In the genomic region with DNA sequence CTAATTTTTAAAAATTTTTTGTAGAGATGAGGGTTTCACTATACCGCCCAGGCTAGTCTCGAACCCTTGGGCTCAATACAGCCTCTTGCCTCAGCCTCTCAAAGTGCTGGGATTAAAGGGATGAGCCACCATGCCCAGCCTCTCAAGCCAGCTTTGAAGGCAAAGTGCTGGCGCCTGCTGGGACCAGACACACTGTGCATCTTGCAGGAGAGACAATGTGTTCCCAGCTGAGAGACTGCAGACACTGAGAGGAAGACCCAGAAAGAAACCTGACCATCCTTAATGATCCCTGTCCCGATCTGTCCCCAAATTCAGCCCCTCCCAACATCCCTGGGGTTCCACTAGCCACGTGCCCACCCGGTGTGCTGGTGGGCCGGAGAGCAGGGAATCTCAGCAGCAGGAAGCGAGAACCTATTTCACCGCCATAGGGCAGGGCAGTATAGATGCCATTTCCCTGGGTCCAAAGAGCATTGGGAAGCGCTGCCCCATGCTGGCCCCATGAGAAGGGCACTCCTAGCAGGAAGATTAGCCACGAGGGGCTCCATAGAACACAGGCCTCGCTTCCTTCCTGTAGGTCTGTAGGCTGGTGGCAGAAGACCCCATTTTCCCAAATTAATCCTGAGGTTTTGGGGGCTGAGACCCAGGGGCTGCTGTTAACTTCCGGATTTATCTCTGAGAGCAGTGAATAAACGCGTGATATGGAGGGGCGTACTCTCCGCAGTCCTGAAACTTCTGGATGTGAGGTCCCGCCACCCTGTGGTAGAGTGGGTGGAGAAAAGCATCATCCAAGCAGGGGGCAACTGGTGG, we compare ENCODE assay signal across 8 cellular contexts. TPM values are rescaled to one million over a fixed set of nuclear protein-coding genes. Genes with fewer than 3 reads are reported as not detected.
DNase-seq lines count a peak whose midpoint lies in the region; ATAC-seq and TF ChIP-seq lines count a peak whose summit lies in the region.

No MANE protein-coding gene starts in this region.

- ATAC-seq in GM21717 (IDR thresholded peaks at IDR 0.05; ENCODE audit: unreplicated experiment) (peak; percentile 10), gastrocnemius medialis (no peak), HG02852 (IDR thresholded peaks at IDR 0.05; ENCODE audit: unreplicated experiment) (no peak), GM18505 (IDR thresholded peaks at IDR 0.05; ENCODE audit: unreplicated experiment) (no peak)

- intact Hi-C loops in gastrocnemius medialis (cut with DNase I; ENCODE audit: low total_unique reads): loop anchor here (5.0 to 10.0 kb wide), 3 partner anchors 60 to 498 kb away; a partner anchor contains a TSS

- no peaks in the 10 kb centered on the region for H3K9me3 ChIP-seq in SJCRH30 (replicated peaks)
- H3K9me3 ChIP-seq in gastrocnemius medialis: no peaks in the 10 kb centered on the region

- peak overlapping the region; percentile 96 for H3K4me3 ChIP-seq in SJCRH30
- peak overlapping the region; percentile 91 for H3K4me3 ChIP-seq in fibroblast of villous mesenchyme (ENCODE audit: low read depth, low read length)
- H3K4me3 ChIP-seq in gastrocnemius medialis: peak overlapping the region; percentile 69 to 96 (median 88)

- H3K4me1 ChIP-seq in SJCRH30 (no peaks in the 10 kb centered on the region), gastrocnemius medialis (peaks cover 18 to 23% of the 10 kb centered on the region in 2 donors)

- in situ Hi-C loops in gastrocnemius medialis (cut with MboI; ENCODE audit: low sequenced_read_pairs in 4 of 4): no loop called here

- TF ChIP-seq CTCF in fibroblast of villous mesenchyme (IDR thresholded peaks at IDR 0.05; ENCODE audit: insufficient read depth, low read depth, low read length): peak; percentile 18
- TF ChIP-seq CTCF in gastrocnemius medialis (IDR thresholded peaks at IDR 0.05 in 4 of 5, conservative IDR thresholded peaks at IDR 0.05 in 1 of 5): peak in 1 of 5 experiments; percentile 7

- peaks cover 27% of the 10 kb centered on the region for H3K36me3 ChIP-seq in SJCRH30
- H3K36me3 ChIP-seq in gastrocnemius medialis: peaks cover 0 to 33% of the 10 kb centered on the region in 2 donors

- DNase-seq in SJCRH30 (no peak), fibroblast of villous mesenchyme (ENCODE audit: low read depth) (no peak), gastrocnemius medialis (no peak), NOMO-1 treated with dmso at 0.1 percent for 144 hours (lab: John Stamatoyannopoulos, UW; ENCODE audit: unreplicated experiment) (no peak), NCI-H446 (lab: John Stamatoyannopoulos, UW) (no peak)

- TF ChIP-seq POLR2A in gastrocnemius medialis (IDR thresholded peaks at IDR 0.05) (no peak), GM18505 (IDR thresholded peaks at IDR 0.05; ENCODE audit: borderline replicate concordance, extremely low read depth, insufficient read depth, insufficient read length) (no peak)

- H3K27me3 ChIP-seq in SJCRH30 (no peaks in the 10 kb centered on the region), gastrocnemius medialis (no peaks in the 10 kb centered on the region)

- H3K27ac ChIP-seq in SJCRH30 (peak overlapping the region; percentile 95), gastrocnemius medialis (peak overlapping the region; percentile 90 to 98 (median 95))

RNA-seq across cellular contexts. Expression of a gene that starts 1.0 kb away (rescaled TPM):
- total RNA-seq in SJCRH30 (2014; rRNA removed; shearing (Covaris generic)): 20.1 and 21.3 TPM in 2 replicates
- 10.4 and 11.0 TPM in 2 replicates for total RNA-seq in fibroblast of villous mesenchyme
- total RNA-seq in gastrocnemius medialis: 10 to 100 TPM; 10.0 to 15.9 (median 11.8) TPM

RNA-seq across cellular contexts. Expression of a gene that starts 7.1 kb away (rescaled TPM):
- total RNA-seq in SJCRH30 (2014; rRNA removed; shearing (Covaris generic)): 2.1 and 2.8 TPM in 2 replicates
- total RNA-seq in fibroblast of villous mesenchyme (4.3 and 7.4 TPM in 2 replicates), gastrocnemius medialis (1 to 10 TPM; 2.0 to 5.0 (median 3.2) TPM)

RNA-seq across cellular contexts. Expression of a gene that starts 16.5 kb away (rescaled TPM):
- total RNA-seq in SJCRH30 (2014; rRNA removed; shearing (Covaris generic)): 11.5 and 17.5 TPM in 2 replicates
- total RNA-seq in fibroblast of villous mesenchyme (24.2 and 30.3 TPM in 2 replicates), gastrocnemius medialis (10 to 100 TPM in 3 of 4 donors, 1 to 10 TPM in 1; 9.1 to 32.0 (median 21.9) TPM)

RNA-seq across cellular contexts. Expression of a gene that starts 22.7 kb away (rescaled TPM):
- 0.89 and 2.1 TPM in 2 replicates for total RNA-seq in SJCRH30 (2014; rRNA removed; shearing (Covaris generic))
- total RNA-seq in fibroblast of villous mesenchyme: 0.32 and 0.43 TPM in 2 replicates
- 1 to 10 TPM in 1 of 4 donors, under 1 TPM in 1, not detected in 2; 0.80 to 3.1 TPM for total RNA-seq in gastrocnemius medialis

RNA-seq across cellular contexts. Expression of a gene that starts 42.6 kb away (rescaled TPM):
- total RNA-seq in SJCRH30 (2014; rRNA removed; shearing (Covaris generic)): 0.22 and 0.28 TPM in 2 replicates
- 5.5 and 11.7 TPM in 2 replicates for total RNA-seq in fibroblast of villous mesenchyme
- not detected for total RNA-seq in gastrocnemius medialis
